In genomic region chr14:90418053-90418452, GRCh38 we compare ENCODE assay signal across 29 cellular contexts.
"Had no signal": no experiment of that assay in that cellular context is flagged by ENCODE, and none has a peak within 500 bp of the region (broad histone marks: within the 10 kb centered on the region; RNA-seq: fewer than 3 reads in every experiment).

No MANE protein-coding gene starts in this region.

- H3K27me3 ChIP-seq: ovary, spleen, thyroid gland, tibial nerve, upper lobe of left lung, vagina had no signal

- H3K36me3 ChIP-seq: neutrophil, ovary, spleen, thoracic aorta, thyroid gland, tibial nerve, upper lobe of left lung, vagina had no signal

- H3K4me1 ChIP-seq: parathyroid adenoma, thyroid gland had no signal

- H3K4me2 ChIP-seq: smooth muscle cell had no signal

- DNase-seq: naive thymus-derived CD8-positive, alpha-beta T cell; nephron progenitor cell; nucleus accumbens; psoas muscle; right cardiac atrium; spleen; stimulated activated CD4-positive, alpha-beta T cell treated with anti-CD3 and anti-CD28 coated beads, Interleukin-12 subunit alpha, Interleukin-12 subunit beta, amount 100 ng/mL, for 4 hours; stimulated activated CD4-positive, alpha-beta T cell treated with anti-CD3 and anti-CD28 coated beads, Interleukin-1b, Interleukin-23, amount 100 ng/mL, for 48 hours; stimulated activated CD4-positive, alpha-beta T cell treated with anti-CD3 and anti-CD28 coated beads, Interleukin-4, amount 100 ng/mL, for 1 hour; stimulated activated CD4-positive, alpha-beta T cell treated with anti-CD3 and anti-CD28 coated beads, Interleukin-4, amount 100 ng/mL, for 4 hours; stimulated activated CD8-positive, alpha-beta memory T cell treated with anti-CD3 and anti-CD28 coated beads, Interleukin-4, amount 100 ng/mL, for 48 hours; stimulated activated naive CD4-positive, alpha-beta T cell; stimulated activated naive CD8-positive, alpha-beta T cell treated with anti-CD3 and anti-CD28 coated beads, Interleukin-15, amount 100 ng/mL, for 72 hours; stimulated activated naive CD8-positive, alpha-beta T cell treated with anti-CD3 and anti-CD28 coated beads, Interleukin-15, Interleukin-2, amounts not matched to agents 100 U/mL and 50 U/mL, for 24 hours; thyroid gland; trophoblast cell; upper lobe of left lung had no signal

- H3K79me2 ChIP-seq: parathyroid adenoma had no signal

- ATAC-seq: naive thymus-derived CD8-positive, alpha-beta T cell; natural killer cell treated with Interleukin-12 subunit alpha and Interleukin-12 subunit beta and Interleukin-15 and Interleukin-18, amount 100 ng/mL, for 72 hours; psoas muscle; sciatic nerve; stimulated activated memory B cell treated with anti-CD40 and anti-IgM and Interleukin-4, amounts not matched to agents 10 μg/mL and 1 μg/mL and 100 μg/mL, for 72 hours; stimulated activated naive CD8-positive, alpha-beta T cell treated with anti-CD3 and anti-CD28 coated beads, Interleukin-15, amount 100 ng/mL, for 72 hours; stimulated activated naive CD8-positive, alpha-beta T cell treated with anti-CD3 and anti-CD28 coated beads, Interleukin-15, Interleukin-2, amounts not matched to agents 100 U/mL and 50 U/mL, for 24 hours had no signal

- H2AFZ ChIP-seq: parathyroid adenoma had no signal

- H3K4me3 ChIP-seq: ovary, psoas muscle, skin epidermis, smooth muscle cell, spleen, thoracic aorta, thyroid gland, tibial nerve, upper lobe of left lung, vagina had no signal

- FAIRE-seq: urothelium cell line had no signal

- H3K9ac ChIP-seq: parathyroid adenoma had no signal

- H3K27ac ChIP-seq: neutrophil, ovary, parathyroid adenoma, psoas muscle, spleen, thyroid gland, tibial nerve, vagina had no signal

- H3K9me3 ChIP-seq: neutrophil, ovary, psoas muscle, spleen, thoracic aorta, thyroid gland, tibial nerve, upper lobe of left lung, vagina had no signal
